In genomic region chr22:29553391-29554224, GRCh38 we compare ENCODE assay signal across 8 cellular contexts. TPM values are rescaled to one million over a fixed set of nuclear protein-coding genes. Genes with fewer than 3 reads are reported as not detected.
DNase-seq lines count a peak whose midpoint lies in the region; ATAC-seq and TF ChIP-seq lines count a peak whose summit lies in the region.

Gene THOC5 (minus strand): TSS chr22:29553757. CDS start chr22:29549147, 4,610 bp downstream.

- H3K9ac ChIP-seq in Loucy (ENCODE audit: low read depth, low read length, poor library complexity, severe bottlenecking) = peak within 1 kb of the TSS; percentile 94

- H3K9me2 ChIP-seq in Loucy (replicated peaks; ENCODE audit: low read depth, low read length) = no peaks in the 10 kb centered on the region

- peak; percentile 85 for TF ChIP-seq POLR2A in Raji (IDR thresholded peaks at IDR 0.05; ENCODE audit: insufficient read depth, low read depth, low read length)

- H4K20me1 ChIP-seq in Loucy (ENCODE audit: insufficient read depth, low read length, poor library complexity, severe bottlenecking) = peaks cover 4% of the 10 kb centered on the region

- peaks cover 41% of the 10 kb centered on the region for H3K79me2 ChIP-seq in Loucy (ENCODE audit: insufficient read depth, low read length)

- H3F3A ChIP-seq in Loucy (ENCODE audit: low read depth) = no peaks in the 10 kb centered on the region

- no peaks in the 10 kb centered on the region for H3K27me3 Mint-ChIP-seq in natural killer cell treated with Interleukin-12 subunit alpha and Interleukin-12 subunit beta and Interleukin-15 and Interleukin-18, amount 100 ng/mL, for 72 hours

- peak within 1 kb of the TSS; percentile 82 for H3K4me3 Mint-ChIP-seq in natural killer cell treated with Interleukin-12 subunit alpha and Interleukin-12 subunit beta and Interleukin-15 and Interleukin-18, amount 100 ng/mL, for 72 hours

- peak within 1 kb of the TSS; percentile 94 for H3K4me2 ChIP-seq in Loucy (ENCODE audit: low read depth, low read length, poor library complexity, severe bottlenecking)

- H3K27ac Mint-ChIP-seq in natural killer cell treated with Interleukin-12 subunit alpha and Interleukin-12 subunit beta and Interleukin-15 and Interleukin-18, amount 100 ng/mL, for 72 hours = peak within 1 kb of the TSS; percentile 64 to 83

- peak within 1 kb of the TSS; percentile 91 for H2AFZ ChIP-seq in Loucy (ENCODE audit: low read length)

- H3K4me3 ChIP-seq in H7 (ENCODE audit: insufficient read depth, low read depth, low read length) (peak within 1 kb of the TSS; percentile 90), Loucy (ENCODE audit: low read length, poor library complexity, severe bottlenecking) (peak within 1 kb of the TSS; percentile 91)

- H3K36me3 ChIP-seq in H7 (replicated peaks; ENCODE audit: control insufficient read depth, insufficient read depth, low read length) = peaks cover 28% of the 10 kb centered on the region
- peaks cover 19% of the 10 kb centered on the region; the same call in 1 of the 2 replicates for H3K36me3 ChIP-seq in Loucy (ENCODE audit: insufficient read depth, low read length)

- H3K4me1 Mint-ChIP-seq in natural killer cell treated with Interleukin-12 subunit alpha and Interleukin-12 subunit beta and Interleukin-15 and Interleukin-18, amount 100 ng/mL, for 72 hours (ENCODE audit: low read depth in 2 of 2) = peaks cover 20 to 21% of the 10 kb centered on the region in 2 donors

- in situ Hi-C loops in G401 (cut with HindIII; ENCODE audit: low sequenced_read_pairs) = no loop called here

- DNase-seq in G401 (ENCODE audit: low spot score) (peak; percentile 98), H7 (peak; percentile 97), fibroblast of peridontal ligament (ENCODE audit: extremely low read depth) (peak; percentile 95)
- DNase-seq in activated T-helper 9 cell treated with anti-CD3 and anti-CD28 coated beads, Interleukin-2, amount 50 U/mL, for 16 hours (ENCODE audit: low read depth) = peak; percentile 83
- DNase-seq in natural killer cell treated with Interleukin-12 subunit alpha and Interleukin-12 subunit beta and Interleukin-15 and Interleukin-18, amount 100 ng/mL, for 72 hours (ENCODE audit: low spot score) = peak; percentile 92
- peak; percentile 91 for DNase-seq in stimulated activated naive CD8-positive, alpha-beta T cell treated with anti-CD3 and anti-CD28 coated beads, Interleukin-15, Interleukin-2, amounts not matched to agents 100 U/mL and 50 U/mL, for 24 hours

- H3K36me3 Mint-ChIP-seq in natural killer cell treated with Interleukin-12 subunit alpha and Interleukin-12 subunit beta and Interleukin-15 and Interleukin-18, amount 100 ng/mL, for 72 hours = peaks cover 8% of the 10 kb centered on the region

- no peaks in the 10 kb centered on the region for H3K9me3 ChIP-seq in Loucy (ENCODE audit: insufficient read depth, low read depth, low read length)

- peaks cover 4% of the 10 kb centered on the region for H3K4me1 ChIP-seq in Loucy (ENCODE audit: insufficient read depth, low read length, poor library complexity, severe bottlenecking)

- H3K9me3 Mint-ChIP-seq in natural killer cell treated with Interleukin-12 subunit alpha and Interleukin-12 subunit beta and Interleukin-15 and Interleukin-18, amount 100 ng/mL, for 72 hours = no peaks in the 10 kb centered on the region

- no peaks in the 10 kb centered on the region for H3K27me3 ChIP-seq in H7 (ENCODE audit: control insufficient read depth, insufficient read depth, low read length)
- no peaks in the 10 kb centered on the region for H3K27me3 ChIP-seq in Loucy (ENCODE audit: insufficient read depth, low read length, poor library complexity, severe bottlenecking)

- ATAC-seq in natural killer cell treated with Interleukin-12 subunit alpha and Interleukin-12 subunit beta and Interleukin-15 and Interleukin-18, amount 100 ng/mL, for 72 hours = peak; percentile 98
- ATAC-seq in stimulated activated naive CD8-positive, alpha-beta T cell treated with anti-CD3 and anti-CD28 coated beads, Interleukin-15, Interleukin-2, amounts not matched to agents 100 U/mL and 50 U/mL, for 24 hours = peak; percentile 99

- TF ChIP-seq CTCF in Loucy (conservative IDR thresholded peaks at IDR 0.05; ENCODE audit: low read length) = peak; percentile 79

RNA-seq across cellular contexts. Expression of gene THOC5, which starts in this region (rescaled TPM):
- total RNA-seq in G401 (2014; rRNA removed; shearing (Covaris generic)) = 58.9 and 62.6 TPM in 2 replicates
- 35.7 and 58.1 TPM in 2 replicates for total RNA-seq in H7 (2014; rRNA removed; shearing (Covaris generic))
- total RNA-seq in natural killer cell treated with Interleukin-12 subunit alpha and Interleukin-12 subunit beta and Interleukin-15 and Interleukin-18, amount 100 ng/mL, for 72 hours = 10 to 100 TPM; 64.6 to 89.3 TPM

Comparison
In these comparisons a context has a peak if more than half of its experiments do, and no peak if none do; other contexts are left out.
1. Peak in every context shown above with its lines: DNase-seq, ATAC-seq and H3K4me3 ChIP-seq.